Comparison of ENCODE assay signal across 22 cellular contexts in genomic region chr17:19549746-19550623, GRCh38. TPM values are rescaled to one million over a fixed set of nuclear protein-coding genes. Genes with fewer than 3 reads are reported as not detected.
DNase-seq lines count a peak whose midpoint lies in the region; ATAC-seq, FAIRE-seq and TF ChIP-seq lines count a peak whose summit lies in the region.
"Had no signal": no experiment of that assay in that cellular context is flagged by ENCODE, and none has a peak within 500 bp of the region (broad histone marks: within the 10 kb centered on the region; RNA-seq: fewer than 3 reads in every experiment).

No MANE protein-coding gene starts in this region.

- peak; percentile 2 for DNase-seq in activated effector memory CD4-positive, alpha-beta T cell treated with anti-CD3 and anti-CD28 coated beads, Interleukin-2, amount 50 U/mL, for 16 hours
- no peak for DNase-seq in activated effector memory CD4-positive, alpha-beta T cell treated with Interleukin-2 at 50 U/mL for 16 hours
- DNase-seq in kidney (no peak), right lobe of liver (peak; percentile 42 to 80 (median 78)), CD14-positive monocyte (ENCODE audit: low spot score) (no peak), HuH-7.5 (ENCODE audit: low spot score) (no peak)
- DNase-seq in activated CD4-positive, alpha-beta memory T cell treated with anti-CD3 and anti-CD28 coated beads for 36 hours, result no peak
- DNase-seq: DMS79 treated with DMSO at 0.1 percent for 48 hours, GM23248, H9, HFFc6, KBM-7, NCI-H1092 treated with DMSO at 0.1 percent for 48 hours, NCI-H1436 treated with DMSO at 0.1 percent for 48 hours, NCI-H1930, NCI-H2171, NCI-H774, SIG-M5, SK-N-SH had no signal

- WGBS in right lobe of liver (ENCODE audit: insufficient coverage, low coverage, low lambda C conversion rate, missing lambda C conversion rate), result 54% methylated on average over 7 of the region's 7 CpGs

- H3K36me3 ChIP-seq in kidney (ENCODE audit: control insufficient read depth in 1 of 2, insufficient read depth in 2 of 2, low read length in 2 of 2) (peaks cover 6 to 20% of the 10 kb centered on the region in 2 donors), right lobe of liver (peaks cover 0 to 3% (median 0%) of the 10 kb centered on the region in 4 donors)

- H3K4me3 Mint-ChIP-seq in CD14-positive monocyte, result no peak overlapping the region
- H3K4me3 Mint-ChIP-seq in activated CD4-positive, alpha-beta memory T cell treated with anti-CD3 and anti-CD28 coated beads for 36 hours, result no peak overlapping the region
- H3K4me3 Mint-ChIP-seq: H9, HFFc6 had no signal

- intact Hi-C loops in kidney (cut with DNase I), result no loop called here
- intact Hi-C loops in right lobe of liver (cut with DNase I), result loop anchor here in 1 of 2 donors (10.0 kb wide), 1 partner anchor 95 kb away; the partner anchor contains the start of gene ALDH3A2
- intact Hi-C loops in CD14-positive monocyte (cut with micrococcal nuclease), result loop anchor here in 1 of 2 donors (5.0 kb wide), 1 partner anchor 38 kb away; no protein-coding TSS in a partner anchor
- intact Hi-C loops in activated CD4-positive, alpha-beta memory T cell treated with anti-CD3 and anti-CD28 coated beads for 36 hours (cut with micrococcal nuclease), result no loop called here

- peak overlapping the region in 1 of 7 donors; percentile 11 for H3K27ac Mint-ChIP-seq in CD14-positive monocyte
- H3K27ac Mint-ChIP-seq in activated CD4-positive, alpha-beta memory T cell treated with anti-CD3 and anti-CD28 coated beads for 36 hours, result no peak overlapping the region
- H3K27ac Mint-ChIP-seq: HFFc6 had no signal

- TF ChIP-seq CTCF in kidney (IDR thresholded peaks at IDR 0.05; ENCODE audit: borderline replicate concordance, extremely low read depth, insufficient read depth) (no peak), right lobe of liver (IDR thresholded peaks at IDR 0.05) (no peak), CD14-positive monocyte (IDR thresholded peaks at IDR 0.05) (no peak)

- no peak overlapping the region for H3K4me3 ChIP-seq in kidney (ENCODE audit: low read length in 2 of 2)
- no peak overlapping the region for H3K4me3 ChIP-seq in right lobe of liver
- H3K4me3 ChIP-seq: GM12878, GM23248 had no signal

- TF ChIP-seq POLR2A in right lobe of liver (IDR thresholded peaks at IDR 0.05), result no peak

- POLR2A ChIA-PET in activated CD4-positive, alpha-beta memory T cell treated with anti-CD3 and anti-CD28 coated beads for 36 hours (lab: Charles Lee), result no interaction called here

- H3K36me3 Mint-ChIP-seq in CD14-positive monocyte, result peaks cover 5 to 19% of the 10 kb centered on the region in 2 donors
- H3K36me3 Mint-ChIP-seq in activated CD4-positive, alpha-beta memory T cell treated with anti-CD3 and anti-CD28 coated beads for 36 hours, result no peaks in the 10 kb centered on the region

- H3K27ac ChIP-seq in kidney (ENCODE audit: low read depth in 2 of 2, low read length in 2 of 2), result peak overlapping the region; percentile 95 to 96
- H3K27ac ChIP-seq in right lobe of liver, result peak overlapping the region; percentile 88 to 100 (median 99)
- H3K27ac ChIP-seq: C4-2B, GM23248 had no signal

- H3K4me1 ChIP-seq in kidney (ENCODE audit: control insufficient read depth in 1 of 2, insufficient read depth in 1 of 2, low read depth in 1 of 2, low read length in 2 of 2), result peaks cover 38 to 68% of the 10 kb centered on the region in 2 donors
- peaks cover 0 to 84% (median 26%) of the 10 kb centered on the region in 4 donors for H3K4me1 ChIP-seq in right lobe of liver

- CTCF ChIA-PET in activated CD4-positive, alpha-beta memory T cell treated with anti-CD3 and anti-CD28 coated beads for 36 hours (lab: Charles Lee), result interaction anchor here (1.0 to 1.2 kb wide), 3 partner anchors 195 to 243 kb away, joined by 3 to 4 read pairs (median 4); no protein-coding TSS in a partner anchor

- peaks cover 0 to 5% (median 2%) of the 10 kb centered on the region in 3 donors for H3K27me3 Mint-ChIP-seq in CD14-positive monocyte (ENCODE audit: low read depth in 3 of 3)
- H3K27me3 Mint-ChIP-seq in activated CD4-positive, alpha-beta memory T cell treated with anti-CD3 and anti-CD28 coated beads for 36 hours, result peaks cover 1% of the 10 kb centered on the region

- no peaks in the 10 kb centered on the region for H3K27me3 ChIP-seq in right lobe of liver

- peaks cover 0 to 1% (median 0%) of the 10 kb centered on the region in 7 donors for H3K9me3 Mint-ChIP-seq in CD14-positive monocyte
- no peaks in the 10 kb centered on the region for H3K9me3 Mint-ChIP-seq in activated CD4-positive, alpha-beta memory T cell treated with anti-CD3 and anti-CD28 coated beads for 36 hours
- H3K9me3 Mint-ChIP-seq: H9, HFFc6 had no signal

- peaks cover 34% of the 10 kb centered on the region for H3K4me1 Mint-ChIP-seq in CD14-positive monocyte
- no peaks in the 10 kb centered on the region for H3K4me1 Mint-ChIP-seq in activated CD4-positive, alpha-beta memory T cell treated with anti-CD3 and anti-CD28 coated beads for 36 hours (ENCODE audit: low read depth)

- ATAC-seq in right lobe of liver, result peak; percentile 41 to 71 (median 56)
- ATAC-seq: GM12878, Panc1 had no signal

- H3K9me3 ChIP-seq in kidney (ENCODE audit: control insufficient read depth in 1 of 2, low read length in 2 of 2) (no peaks in the 10 kb centered on the region), right lobe of liver (no peaks in the 10 kb centered on the region)
- H3K9me3 ChIP-seq: SK-N-SH had no signal

- peak overlapping the region in 1 of 2 donors; percentile 51 for H3K9ac ChIP-seq in kidney (ENCODE audit: low read length in 2 of 2)
- H3K9ac ChIP-seq: GM23248, SK-N-SH had no signal

- FAIRE-seq in kidney (lab: Jason Lieb, UNC), result peak; percentile 53
- FAIRE-seq: GM12878 had no signal

RNA-seq across cellular contexts. Expression of gene SLC47A1, which starts 16.3 kb away (rescaled TPM):
- 26.0 TPM for total RNA-seq in kidney
- polyA plus RNA-seq in kidney (ENCODE audit: insufficient read depth, low read depth, low replicate concordance), result 94.8 TPM
- 100 to 1,000 TPM in 2 of 6 experiments, 10 to 100 TPM in 4; 47.5 to 182 (median 67.4) TPM for total RNA-seq in right lobe of liver
- polyA plus RNA-seq in CD14-positive monocyte, result 1 to 10 TPM in 1 of 2 donors, under 1 TPM in 1; 0.44 to 2.0 TPM
- 1 to 10 TPM in 1 of 2 experiments, under 1 TPM in 1; 0.83 to 1.3 TPM for total RNA-seq in activated CD4-positive, alpha-beta memory T cell treated with anti-CD3 and anti-CD28 coated beads for 36 hours
- polyA plus RNA-seq: GM12878 had no signal

Comparison
In these comparisons a context has a peak if more than half of its experiments do, and no peak if none do; other contexts are left out.
1. DNase-seq: peak in activated effector memory CD4-positive, alpha-beta T cell treated with anti-CD3 and anti-CD28 coated beads, Interleukin-2, amount 50 U/mL, for 16 hours (single experiment) and right lobe of liver (3 of 3); none in activated effector memory CD4-positive, alpha-beta T cell treated with Interleukin-2 at 50 U/mL for 16 hours (single experiment), kidney (single experiment), CD14-positive monocyte (single experiment), activated CD4-positive, alpha-beta memory T cell treated with anti-CD3 and anti-CD28 coated beads for 36 hours (single experiment) and HuH-7.5 (single experiment).
2. RNA of gene SLC47A1, which starts 16.3 kb away (total RNA-seq): 47.5 to 182 TPM in right lobe of liver and 26.0 TPM in kidney (single experiment); 0.83 to 1.3 TPM in activated CD4-positive, alpha-beta memory T cell treated with anti-CD3 and anti-CD28 coated beads for 36 hours; every median in the first group is over 10 times any median in the second.